1 cellular context compared by ENCODE assay signal in genomic region chr11:65478411-65479183, GRCh38.
A peak's percentile ranks its signal among the peaks of the same experiment; 100 is the strongest.
TF ChIP-seq lines count a peak whose summit lies in the region.

No MANE protein-coding gene starts in this region.

TF ChIP-seq in K562, 482 proteins besides CTCF, POLR2A, EP300 and RAD21 (continued from another document and continues in another):
- TF ChIP-seq, protein P1, sequence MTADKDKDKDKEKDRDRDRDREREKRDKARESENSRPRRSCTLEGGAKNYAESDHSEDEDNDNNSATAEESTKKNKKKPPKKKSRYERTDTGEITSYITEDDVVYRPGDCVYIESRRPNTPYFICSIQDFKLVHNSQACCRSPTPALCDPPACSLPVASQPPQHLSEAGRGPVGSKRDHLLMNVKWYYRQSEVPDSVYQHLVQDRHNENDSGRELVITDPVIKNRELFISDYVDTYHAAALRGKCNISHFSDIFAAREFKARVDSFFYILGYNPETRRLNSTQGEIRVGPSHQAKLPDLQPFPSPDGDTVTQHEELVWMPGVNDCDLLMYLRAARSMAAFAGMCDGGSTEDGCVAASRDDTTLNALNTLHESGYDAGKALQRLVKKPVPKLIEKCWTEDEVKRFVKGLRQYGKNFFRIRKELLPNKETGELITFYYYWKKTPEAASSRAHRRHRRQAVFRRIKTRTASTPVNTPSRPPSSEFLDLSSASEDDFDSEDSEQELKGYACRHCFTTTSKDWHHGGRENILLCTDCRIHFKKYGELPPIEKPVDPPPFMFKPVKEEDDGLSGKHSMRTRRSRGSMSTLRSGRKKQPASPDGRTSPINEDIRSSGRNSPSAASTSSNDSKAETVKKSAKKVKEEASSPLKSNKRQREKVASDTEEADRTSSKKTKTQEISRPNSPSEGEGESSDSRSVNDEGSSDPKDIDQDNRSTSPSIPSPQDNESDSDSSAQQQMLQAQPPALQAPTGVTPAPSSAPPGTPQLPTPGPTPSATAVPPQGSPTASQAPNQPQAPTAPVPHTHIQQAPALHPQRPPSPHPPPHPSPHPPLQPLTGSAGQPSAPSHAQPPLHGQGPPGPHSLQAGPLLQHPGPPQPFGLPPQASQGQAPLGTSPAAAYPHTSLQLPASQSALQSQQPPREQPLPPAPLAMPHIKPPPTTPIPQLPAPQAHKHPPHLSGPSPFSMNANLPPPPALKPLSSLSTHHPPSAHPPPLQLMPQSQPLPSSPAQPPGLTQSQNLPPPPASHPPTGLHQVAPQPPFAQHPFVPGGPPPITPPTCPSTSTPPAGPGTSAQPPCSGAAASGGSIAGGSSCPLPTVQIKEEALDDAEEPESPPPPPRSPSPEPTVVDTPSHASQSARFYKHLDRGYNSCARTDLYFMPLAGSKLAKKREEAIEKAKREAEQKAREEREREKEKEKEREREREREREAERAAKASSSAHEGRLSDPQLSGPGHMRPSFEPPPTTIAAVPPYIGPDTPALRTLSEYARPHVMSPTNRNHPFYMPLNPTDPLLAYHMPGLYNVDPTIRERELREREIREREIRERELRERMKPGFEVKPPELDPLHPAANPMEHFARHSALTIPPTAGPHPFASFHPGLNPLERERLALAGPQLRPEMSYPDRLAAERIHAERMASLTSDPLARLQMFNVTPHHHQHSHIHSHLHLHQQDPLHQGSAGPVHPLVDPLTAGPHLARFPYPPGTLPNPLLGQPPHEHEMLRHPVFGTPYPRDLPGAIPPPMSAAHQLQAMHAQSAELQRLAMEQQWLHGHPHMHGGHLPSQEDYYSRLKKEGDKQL (CRISPR knock-in tag; IDR thresholded peaks at IDR 0.05; ENCODE audit: borderline replicate concordance), result no peak
- peak; percentile 58; the same call in 1 of the 2 replicates for TF ChIP-seq ATF7 (IDR thresholded peaks at IDR 0.05)
- no peak for TF ChIP-seq CEBPG (CRISPR knock-in tag; IDR thresholded peaks at IDR 0.05)
- TF ChIP-seq CEBPG (tag; conservative IDR thresholded peaks at IDR 0.05 in 1 of 2, IDR thresholded peaks at IDR 0.05 in 1 of 2), result peak; percentile 41 to 65; a peak in 1 of 4 replicates
- no peak for TF ChIP-seq RHOXF2B (CRISPR knock-in tag; conservative IDR thresholded peaks at IDR 0.05)
- no peak for TF ChIP-seq RFX7 (CRISPR knock-in tag; IDR thresholded peaks at IDR 0.05)
- TF ChIP-seq FOSL1 (tag; conservative IDR thresholded peaks at IDR 0.05), result peak; percentile 28; the same call in 1 of the 2 replicates
- peak; percentile 67 for TF ChIP-seq L3MBTL2 (IDR thresholded peaks at IDR 0.05)
- 0 out of 2 replicates have a peak, but pooled peaks have one; percentile 45 for TF ChIP-seq CLOCK (CRISPR knock-in tag; IDR thresholded peaks at IDR 0.05; ENCODE audit: borderline replicate concordance)
- peak; percentile 55 for TF ChIP-seq BHLHE40 (IDR thresholded peaks at IDR 0.05; ENCODE audit: low read length)
- TF ChIP-seq CBFA2T3 (IDR thresholded peaks at IDR 0.05), result peak; percentile 66
- TF ChIP-seq TFAP4 (CRISPR knock-in tag; IDR thresholded peaks at IDR 0.05; ENCODE audit: borderline replicate concordance), result peak; percentile 61; the same call in 1 of the 2 replicates
- no peak for TF ChIP-seq TAF15 (IDR thresholded peaks at IDR 0.05; ENCODE audit: low read depth, low read length)
- peak; percentile 40; the same call in 1 of the 2 replicates for TF ChIP-seq PML (IDR thresholded peaks at IDR 0.05; ENCODE audit: low read length)
- peak; percentile 24; the same call in 1 of the 2 replicates for TF ChIP-seq XRCC5 (IDR thresholded peaks at IDR 0.05; ENCODE audit: low read depth, low read length)
- TF ChIP-seq RNF2 (IDR thresholded peaks at IDR 0.05), result peak; percentile 74
- no peak for TF ChIP-seq KAT8 (IDR thresholded peaks at IDR 0.05; ENCODE audit: low read depth)
- TF ChIP-seq TBL1XR1 (IDR thresholded peaks at IDR 0.05; ENCODE audit: low read length in 2 of 2), result 0 out of 4 replicates have a peak, but pooled peaks of 1 of the 2 experiments have one; percentile 18
- peak in 2 of 3 experiments; percentile 39 to 58 for TF ChIP-seq YY1 (IDR thresholded peaks at IDR 0.05; ENCODE audit: borderline replicate concordance in 1 of 3, control insufficient read depth in 1 of 3, extremely low read depth in 1 of 3, insufficient read depth in 3 of 3, insufficient read length in 1 of 3, insufficient replicate concordance in 2 of 3, low read depth in 1 of 3, low read length in 2 of 3)
- peak; percentile 44; the same call in 1 of the 2 replicates for TF ChIP-seq HCFC1 (IDR thresholded peaks at IDR 0.05; ENCODE audit: low read depth, low read length)
- peak; percentile 12; the same call in 1 of the 2 replicates for TF ChIP-seq BCOR (IDR thresholded peaks at IDR 0.05)
- peak; percentile 57; the same call in 1 of the 2 replicates for TF ChIP-seq RB1 (IDR thresholded peaks at IDR 0.05; ENCODE audit: low read depth)
- peak in 1 of 2 experiments; percentile 7; a peak in 1 of 4 replicates for TF ChIP-seq SRF (CRISPR knock-in tag; IDR thresholded peaks at IDR 0.05)
- TF ChIP-seq HDAC2 (IDR thresholded peaks at IDR 0.05), result peak; percentile 52; the same call in 1 of the 2 replicates
- TF ChIP-seq FOXJ2 (tag; IDR thresholded peaks at IDR 0.05), result no peak
- TF ChIP-seq SMAD4 (CRISPR knock-in tag; conservative IDR thresholded peaks at IDR 0.05), result peak; percentile 77
- peak in 1 of 2 experiments; percentile 66; a peak in 1 of 3 replicates for TF ChIP-seq CBX3 (IDR thresholded peaks at IDR 0.05; ENCODE audit: borderline replicate concordance in 1 of 2, low read length in 2 of 2)
- 0 out of 2 replicates have a peak, but pooled peaks have one; percentile 63 for TF ChIP-seq ERF (CRISPR knock-in tag; IDR thresholded peaks at IDR 0.05)
- no peak for TF ChIP-seq C11orf30 (IDR thresholded peaks at IDR 0.05; ENCODE audit: low read depth)
- TF ChIP-seq SLC30A9 (CRISPR knock-in tag; IDR thresholded peaks at IDR 0.05), result peak; percentile 26; the same call in 1 of the 2 replicates
- TF ChIP-seq POLR2AphosphoS5 (IDR thresholded peaks at IDR 0.05; ENCODE audit: control insufficient read depth, insufficient read depth, low read depth, low read length), result peak; percentile 73
- TF ChIP-seq NCOR1 (IDR thresholded peaks at IDR 0.05), result peak; percentile 55
- TF ChIP-seq, protein P2, sequence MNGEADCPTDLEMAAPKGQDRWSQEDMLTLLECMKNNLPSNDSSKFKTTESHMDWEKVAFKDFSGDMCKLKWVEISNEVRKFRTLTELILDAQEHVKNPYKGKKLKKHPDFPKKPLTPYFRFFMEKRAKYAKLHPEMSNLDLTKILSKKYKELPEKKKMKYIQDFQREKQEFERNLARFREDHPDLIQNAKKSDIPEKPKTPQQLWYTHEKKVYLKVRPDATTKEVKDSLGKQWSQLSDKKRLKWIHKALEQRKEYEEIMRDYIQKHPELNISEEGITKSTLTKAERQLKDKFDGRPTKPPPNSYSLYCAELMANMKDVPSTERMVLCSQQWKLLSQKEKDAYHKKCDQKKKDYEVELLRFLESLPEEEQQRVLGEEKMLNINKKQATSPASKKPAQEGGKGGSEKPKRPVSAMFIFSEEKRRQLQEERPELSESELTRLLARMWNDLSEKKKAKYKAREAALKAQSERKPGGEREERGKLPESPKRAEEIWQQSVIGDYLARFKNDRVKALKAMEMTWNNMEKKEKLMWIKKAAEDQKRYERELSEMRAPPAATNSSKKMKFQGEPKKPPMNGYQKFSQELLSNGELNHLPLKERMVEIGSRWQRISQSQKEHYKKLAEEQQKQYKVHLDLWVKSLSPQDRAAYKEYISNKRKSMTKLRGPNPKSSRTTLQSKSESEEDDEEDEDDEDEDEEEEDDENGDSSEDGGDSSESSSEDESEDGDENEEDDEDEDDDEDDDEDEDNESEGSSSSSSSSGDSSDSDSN (IDR thresholded peaks at IDR 0.05; ENCODE audit: borderline replicate concordance in 1 of 2, low read depth in 2 of 2, low read length in 2 of 2), result 0 out of 4 replicates have a peak, but pooled peaks of 1 of the 2 experiments have one; percentile 34
- TF ChIP-seq, protein P3, sequence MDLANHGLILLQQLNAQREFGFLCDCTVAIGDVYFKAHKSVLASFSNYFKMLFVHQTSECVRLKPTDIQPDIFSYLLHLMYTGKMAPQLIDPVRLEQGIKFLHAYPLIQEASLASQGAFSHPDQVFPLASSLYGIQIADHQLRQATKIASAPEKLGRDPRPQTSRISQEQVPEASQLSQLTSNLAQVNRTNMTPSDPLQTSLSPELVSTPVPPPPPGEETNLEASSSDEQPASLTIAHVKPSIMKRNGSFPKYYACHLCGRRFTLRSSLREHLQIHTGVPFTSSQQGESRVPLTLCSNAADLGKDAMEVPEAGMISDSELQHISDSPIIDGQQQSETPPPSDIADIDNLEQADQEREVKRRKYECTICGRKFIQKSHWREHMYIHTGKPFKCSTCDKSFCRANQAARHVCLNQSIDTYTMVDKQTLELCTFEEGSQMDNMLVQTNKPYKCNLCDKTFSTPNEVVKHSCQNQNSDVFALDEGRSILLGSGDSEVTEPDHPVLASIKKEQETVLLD (IDR thresholded peaks at IDR 0.05), result no peak
- TF ChIP-seq RFX5 (IDR thresholded peaks at IDR 0.05; ENCODE audit: low read depth, low read length), result no peak
- TF ChIP-seq MAZ (CRISPR knock-in tag; conservative IDR thresholded peaks at IDR 0.05 in 1 of 2, IDR thresholded peaks at IDR 0.05 in 1 of 2), result peak; percentile 67 to 72
- peak; percentile 77; the same call in 1 of the 2 replicates for TF ChIP-seq NR2C2 (CRISPR knock-in tag; IDR thresholded peaks at IDR 0.05)
- peak; percentile 90 for TF ChIP-seq NR2C2 (tag; IDR thresholded peaks at IDR 0.05)
- TF ChIP-seq FOXK1 (CRISPR knock-in tag; IDR thresholded peaks at IDR 0.05; ENCODE audit: borderline replicate concordance), result no peak
- peak; percentile 57; the same call in 1 of the 2 replicates for TF ChIP-seq E2F3 (CRISPR knock-in tag; IDR thresholded peaks at IDR 0.05)
- peak; percentile 52; the same call in 1 of the 2 replicates for TF ChIP-seq ZBED1 (IDR thresholded peaks at IDR 0.05)
- TF ChIP-seq MEF2D (tag; conservative IDR thresholded peaks at IDR 0.05; ENCODE audit: low read depth), result peak; percentile 40; the same call in 1 of the 2 replicates
- TF ChIP-seq ZNF639 (CRISPR knock-in tag; conservative IDR thresholded peaks at IDR 0.05 in 1 of 2, IDR thresholded peaks at IDR 0.05 in 1 of 2), result peak in 1 of 2 experiments; percentile 18; a peak in 1 of 4 replicates
- no peak for TF ChIP-seq ATF1 (CRISPR knock-in tag; IDR thresholded peaks at IDR 0.05)
- peak; percentile 67 for TF ChIP-seq ATF1 (tag; IDR thresholded peaks at IDR 0.05)
- TF ChIP-seq RBFOX2 (IDR thresholded peaks at IDR 0.05; ENCODE audit: low read depth, low read length), result peak; percentile 95
- peak; percentile 73 for TF ChIP-seq CXXC5 (CRISPR knock-in tag; IDR thresholded peaks at IDR 0.05)
- 0 out of 2 replicates have a peak, but pooled peaks have one; percentile 20 for TF ChIP-seq SPI1 (IDR thresholded peaks at IDR 0.05; ENCODE audit: borderline replicate concordance, low read depth, low read length)
- TF ChIP-seq NEUROD1 (IDR thresholded peaks at IDR 0.05; ENCODE audit: borderline replicate concordance, low read depth, low read length, partially characterized antibody), result peak; percentile 26
- TF ChIP-seq, protein P4, sequence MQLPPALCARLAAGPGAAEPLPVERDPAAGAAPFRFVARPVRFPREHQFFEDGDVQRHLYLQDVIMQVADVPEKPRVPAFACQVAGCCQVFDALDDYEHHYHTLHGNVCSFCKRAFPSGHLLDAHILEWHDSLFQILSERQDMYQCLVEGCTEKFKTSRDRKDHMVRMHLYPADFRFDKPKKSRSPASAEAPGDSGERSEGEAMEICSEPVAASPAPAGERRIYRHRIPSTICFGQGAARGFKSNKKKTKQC (CRISPR knock-in tag; IDR thresholded peaks at IDR 0.05), result 0 out of 2 replicates have a peak, but pooled peaks have one; percentile 28
- no peak for TF ChIP-seq FOXM1 (IDR thresholded peaks at IDR 0.05; ENCODE audit: low read depth)
- 0 out of 2 replicates have a peak, but pooled peaks have one; percentile 45 for TF ChIP-seq FOXM1 (CRISPR knock-in tag; IDR thresholded peaks at IDR 0.05; ENCODE audit: low read depth)
- peak; percentile 20 for TF ChIP-seq KDM5B (IDR thresholded peaks at IDR 0.05; ENCODE audit: insufficient replicate concordance, low read depth, low read length)
- no peak for TF ChIP-seq NELFE (IDR thresholded peaks at IDR 0.05; ENCODE audit: insufficient read depth, insufficient read length)
- peak; percentile 39; the same call in 1 of the 2 replicates for TF ChIP-seq SOX6 (IDR thresholded peaks at IDR 0.05)
- TF ChIP-seq MYC (IDR thresholded peaks at IDR 0.05; ENCODE audit: low read depth, low read length), result no peak; the same call in 1 of the 2 replicates
- TF ChIP-seq MYC (CRISPR knock-in tag; IDR thresholded peaks at IDR 0.05; ENCODE audit: borderline replicate concordance, low read depth), result peak; percentile 60; the same call in 1 of the 2 replicates
- peak; percentile 83 for TF ChIP-seq TAF1 (IDR thresholded peaks at IDR 0.05; ENCODE audit: control insufficient read depth, extremely low read depth, insufficient read depth, low read length, severe bottlenecking)
